ENCODE assay signal across 1 cellular context in the genomic region with DNA sequence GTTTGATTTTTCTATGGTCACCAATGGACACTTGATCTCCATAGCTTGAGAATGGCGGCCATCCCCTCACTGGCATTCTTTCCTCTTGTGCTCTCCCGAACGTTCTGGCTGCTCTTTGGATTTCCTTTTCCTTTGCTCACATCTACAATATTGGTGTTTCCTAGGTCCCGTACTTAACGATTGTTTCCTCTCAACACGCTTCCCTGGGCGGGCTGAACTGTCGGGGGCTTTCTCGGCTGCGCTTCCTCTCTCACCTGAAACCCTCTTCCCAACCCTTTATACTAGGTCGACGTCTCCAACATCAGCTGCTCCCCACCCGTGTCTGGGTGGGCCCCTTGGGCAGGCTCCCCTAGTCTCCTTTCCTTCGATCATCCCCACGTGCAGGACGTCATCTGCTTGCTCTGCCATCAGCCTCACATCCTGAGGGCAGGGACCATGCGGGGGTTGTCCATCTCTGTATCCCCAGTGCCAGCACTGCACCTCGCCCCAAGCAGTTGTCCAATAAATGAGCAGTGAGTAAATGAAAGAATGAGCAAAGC.
TF ChIP-seq lines count a peak whose summit lies in the region.

No MANE protein-coding gene starts in this region.

TF ChIP-seq in WTC11, 78 proteins besides CTCF, POLR2A, EP300 and RAD21 (continued from another document):
- TF ChIP-seq, protein P1, sequence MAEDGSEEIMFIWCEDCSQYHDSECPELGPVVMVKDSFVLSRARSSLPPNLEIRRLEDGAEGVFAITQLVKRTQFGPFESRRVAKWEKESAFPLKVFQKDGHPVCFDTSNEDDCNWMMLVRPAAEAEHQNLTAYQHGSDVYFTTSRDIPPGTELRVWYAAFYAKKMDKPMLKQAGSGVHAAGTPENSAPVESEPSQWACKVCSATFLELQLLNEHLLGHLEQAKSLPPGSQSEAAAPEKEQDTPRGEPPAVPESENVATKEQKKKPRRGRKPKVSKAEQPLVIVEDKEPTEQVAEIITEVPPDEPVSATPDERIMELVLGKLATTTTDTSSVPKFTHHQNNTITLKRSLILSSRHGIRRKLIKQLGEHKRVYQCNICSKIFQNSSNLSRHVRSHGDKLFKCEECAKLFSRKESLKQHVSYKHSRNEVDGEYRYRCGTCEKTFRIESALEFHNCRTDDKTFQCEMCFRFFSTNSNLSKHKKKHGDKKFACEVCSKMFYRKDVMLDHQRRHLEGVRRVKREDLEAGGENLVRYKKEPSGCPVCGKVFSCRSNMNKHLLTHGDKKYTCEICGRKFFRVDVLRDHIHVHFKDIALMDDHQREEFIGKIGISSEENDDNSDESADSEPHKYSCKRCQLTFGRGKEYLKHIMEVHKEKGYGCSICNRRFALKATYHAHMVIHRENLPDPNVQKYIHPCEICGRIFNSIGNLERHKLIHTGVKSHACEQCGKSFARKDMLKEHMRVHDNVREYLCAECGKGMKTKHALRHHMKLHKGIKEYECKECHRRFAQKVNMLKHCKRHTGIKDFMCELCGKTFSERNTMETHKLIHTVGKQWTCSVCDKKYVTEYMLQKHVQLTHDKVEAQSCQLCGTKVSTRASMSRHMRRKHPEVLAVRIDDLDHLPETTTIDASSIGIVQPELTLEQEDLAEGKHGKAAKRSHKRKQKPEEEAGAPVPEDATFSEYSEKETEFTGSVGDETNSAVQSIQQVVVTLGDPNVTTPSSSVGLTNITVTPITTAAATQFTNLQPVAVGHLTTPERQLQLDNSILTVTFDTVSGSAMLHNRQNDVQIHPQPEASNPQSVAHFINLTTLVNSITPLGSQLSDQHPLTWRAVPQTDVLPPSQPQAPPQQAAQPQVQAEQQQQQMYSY (CRISPR knock-in tag; IDR thresholded peaks at IDR 0.05): no peak
- TF ChIP-seq, protein P2, sequence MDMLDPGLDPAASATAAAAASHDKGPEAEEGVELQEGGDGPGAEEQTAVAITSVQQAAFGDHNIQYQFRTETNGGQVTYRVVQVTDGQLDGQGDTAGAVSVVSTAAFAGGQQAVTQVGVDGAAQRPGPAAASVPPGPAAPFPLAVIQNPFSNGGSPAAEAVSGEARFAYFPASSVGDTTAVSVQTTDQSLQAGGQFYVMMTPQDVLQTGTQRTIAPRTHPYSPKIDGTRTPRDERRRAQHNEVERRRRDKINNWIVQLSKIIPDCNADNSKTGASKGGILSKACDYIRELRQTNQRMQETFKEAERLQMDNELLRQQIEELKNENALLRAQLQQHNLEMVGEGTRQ (CRISPR knock-in tag; IDR thresholded peaks at IDR 0.05): no peak
- TF ChIP-seq GABPB1 (CRISPR knock-in tag; IDR thresholded peaks at IDR 0.05) (no peak), ZNF138 (CRISPR knock-in tag; conservative IDR thresholded peaks at IDR 0.05) (no peak), AR (CRISPR knock-in tag; IDR thresholded peaks at IDR 0.05) (no peak), NFATC4 (CRISPR knock-in tag; IDR thresholded peaks at IDR 0.05) (no peak)
